ENCODE assay signal across 21 cellular contexts in the genomic region with DNA sequence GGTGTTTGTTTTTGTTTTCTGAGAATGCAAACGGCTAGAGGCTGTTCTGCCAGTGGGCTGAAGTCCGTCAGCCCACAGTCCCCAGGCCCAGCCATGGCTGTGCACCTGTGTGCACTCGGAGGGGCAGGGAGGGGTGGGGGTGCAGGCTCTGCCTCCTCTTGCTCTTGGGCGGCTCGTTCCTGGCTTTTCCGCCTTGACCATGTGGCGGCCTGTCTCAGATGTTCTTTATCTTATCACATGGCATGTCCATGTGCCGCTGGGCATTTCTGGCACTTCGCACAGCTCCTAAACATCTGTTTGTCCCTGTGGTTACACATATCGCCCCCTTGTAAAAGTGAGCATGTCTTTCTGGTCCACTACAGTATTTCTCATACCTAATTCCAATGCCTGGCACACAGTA.
DNase-seq lines count a peak whose midpoint lies in the region; TF ChIP-seq lines count a peak whose summit lies in the region.
"Had no signal": no experiment of that assay in that cellular context is flagged by ENCODE, and none has a peak within 500 bp of the region (broad histone marks: within the 10 kb centered on the region; RNA-seq: fewer than 3 reads in every experiment).

No MANE protein-coding gene starts in this region.

- no peaks in the 10 kb centered on the region for H3K79me2 ChIP-seq in Karpas-422 (ENCODE audit: low read length)

- TF ChIP-seq CTCF in glutamatergic neuron (IDR thresholded peaks at IDR 0.05; ENCODE audit: partially characterized antibody, unreplicated experiment) = no peak

- peaks cover 6% of the 10 kb centered on the region for H3K9me3 Mint-ChIP-seq in glutamatergic neuron (ENCODE audit: unreplicated experiment)

- H3K36me3 ChIP-seq in BLaER1 (no peaks in the 10 kb centered on the region), Karpas-422 (ENCODE audit: insufficient read depth, low read length) (no peaks in the 10 kb centered on the region)
- H3K36me3 ChIP-seq: BE2C had no signal

- H4K20me1 ChIP-seq in BLaER1 (no peaks in the 10 kb centered on the region), Karpas-422 (ENCODE audit: insufficient read depth, low read depth, low read length) (no peaks in the 10 kb centered on the region)

- no peak overlapping the region for H2AFZ ChIP-seq in Karpas-422 (ENCODE audit: low read length)
- H2AFZ ChIP-seq: GM23338 had no signal

- H3K27ac ChIP-seq in BLaER1 (no peak overlapping the region), Karpas-422 (ENCODE audit: low read length) (no peak overlapping the region)
- H3K27ac ChIP-seq: A549 had no signal

- H3K4me2 ChIP-seq in BLaER1 (peak overlapping the region; percentile 80; the same call in 1 of the 2 replicates), Karpas-422 (ENCODE audit: low read depth, low read length, poor library complexity, severe bottlenecking) (no peak overlapping the region)
- H3K4me2 ChIP-seq: A549, GM23338 had no signal

- H3K9me3 ChIP-seq in BLaER1 (peaks cover 16% of the 10 kb centered on the region), Karpas-422 (ENCODE audit: low read length) (no peaks in the 10 kb centered on the region; the same call in 1 of the 2 replicates)
- H3K9me3 ChIP-seq: A549, BE2C had no signal

- no peak overlapping the region for H3K9ac ChIP-seq in BLaER1
- H3K9ac ChIP-seq in Karpas-422 (ENCODE audit: low read length) = no peak overlapping the region

- H3K4me3 Mint-ChIP-seq in glutamatergic neuron (ENCODE audit: unreplicated experiment) = no peak overlapping the region
- H3K4me3 Mint-ChIP-seq: CD4-positive, alpha-beta memory T cell; GM23338; H9 had no signal

- H3K4me1 ChIP-seq in BLaER1 (peaks cover 50% of the 10 kb centered on the region), Karpas-422 (ENCODE audit: low read length) (no peaks in the 10 kb centered on the region)
- H3K4me1 ChIP-seq: BE2C had no signal

- H3K27ac Mint-ChIP-seq in glutamatergic neuron (ENCODE audit: unreplicated experiment) = peak overlapping the region; percentile 2
- H3K27ac Mint-ChIP-seq: CD4-positive, alpha-beta memory T cell; GM23338; H9 had no signal

- no peaks in the 10 kb centered on the region for H3K9me2 ChIP-seq in Karpas-422 (replicated peaks; ENCODE audit: insufficient read depth, low read length)

- H3K4me3 ChIP-seq in BLaER1 (no peak overlapping the region), Karpas-422 (ENCODE audit: low read length) (no peak overlapping the region)
- H3K4me3 ChIP-seq: A549, GM23338 had no signal

- H3K27me3 ChIP-seq in BLaER1 (no peaks in the 10 kb centered on the region), Karpas-422 (ENCODE audit: low read length) (no peaks in the 10 kb centered on the region)
- H3K27me3 ChIP-seq: BE2C had no signal

- H3K36me3 Mint-ChIP-seq in glutamatergic neuron (ENCODE audit: unreplicated experiment) = peaks cover 16% of the 10 kb centered on the region
- H3K36me3 Mint-ChIP-seq: CD4-positive, alpha-beta memory T cell had no signal

- peaks cover 3% of the 10 kb centered on the region for H3K27me3 Mint-ChIP-seq in glutamatergic neuron (ENCODE audit: unreplicated experiment)

- intact Hi-C loops in posterior vena cava (cut with DNase I) = loop anchor here in 1 of 2 donors (5.0 kb wide), 1 partner anchor 1442 kb away; no protein-coding TSS in a partner anchor

- H3K4me1 Mint-ChIP-seq in glutamatergic neuron (ENCODE audit: low read depth, unreplicated experiment) = peaks cover 10% of the 10 kb centered on the region

- DNase-seq in RPMI8226 = peak; percentile 33
- DNase-seq in glutamatergic neuron = no peak
- peak; percentile 23 for DNase-seq in posterior vena cava (ENCODE audit: low spot score)
- no peak for DNase-seq in NCI-H510A (lab: John Stamatoyannopoulos, UW)
- DNase-seq in activated CD4-positive, alpha-beta T cell treated with anti-CD3 and anti-CD28 coated beads, Interleukin-2, amount 50 U/mL, for 48 hours = no peak
- DNase-seq in Karpas-422 = no peak
- DNase-seq: 8988T; ACHN; AML-193; BE2C; C1 segment of cervical spinal cord; Calu3; CD4-positive, alpha-beta memory T cell; COR-L47; DMS53; DMS79 treated with DMSO at 0.1 percent for 48 hours; GF-D8; H9 had no signal

Comparison
In these comparisons a context has a peak if more than half of its experiments do, and no peak if none do; other contexts are left out.
1. DNase-seq: peak in RPMI8226 (single experiment) and posterior vena cava (single experiment); none in glutamatergic neuron (single experiment), NCI-H510A (single experiment), activated CD4-positive, alpha-beta T cell treated with anti-CD3 and anti-CD28 coated beads, Interleukin-2, amount 50 U/mL, for 48 hours (0 of 2) and Karpas-422 (single experiment).